6 cellular contexts compared by ENCODE assay signal in genomic region chr17:46499437-46500139, GRCh38. TPM values are rescaled to one million over a fixed set of nuclear protein-coding genes. Genes with fewer than 3 reads are reported as not detected.
DNase-seq lines count a peak whose midpoint lies in the region; TF ChIP-seq lines count a peak whose summit lies in the region.
"Not testable (repeated sequence)": the region's sequence is repeated elsewhere in the genome, so short reads cannot be mapped to it uniquely, and the experiment has no call there.

No MANE protein-coding gene starts in this region.

- WGBS in hepatocyte (ENCODE audit: low lambda C conversion rate, missing lambda C conversion rate): no CpG with 5 or more reads among the region's 6 CpGs

- not testable (repeated sequence) for H2AFZ ChIP-seq in hepatocyte

- not testable (repeated sequence) for H3K4me2 ChIP-seq in hepatocyte

- not testable (repeated sequence) for TF ChIP-seq CTCF in hepatocyte (IDR thresholded peaks at IDR 0.05; ENCODE audit: poor library complexity); neutrophil (IDR thresholded peaks at IDR 0.05)

- not testable (repeated sequence) for H3K9me2 ChIP-seq in hepatocyte (replicated peaks; ENCODE audit: insufficient read depth)

- peak; percentile 0 for DNase-seq in HT-29 (ENCODE audit: low spot score)
- peak; percentile 14 for DNase-seq in NCI-H2196 (lab: John Stamatoyannopoulos, UW; ENCODE audit: unreplicated experiment)
- DNase-seq in SK-N-DZ (ENCODE audit: low spot score): peak; percentile 2
- peak; percentile 0 for DNase-seq in hepatocyte (ENCODE audit: low spot score)
- DNase-seq in superior temporal gyrus (ENCODE audit: extremely low spot score): peak; percentile 1

- H3K36me3 ChIP-seq in hepatocyte (replicated peaks; ENCODE audit: insufficient read depth, low read depth); neutrophil: not testable (repeated sequence)

- H3K9me3 ChIP-seq in hepatocyte (ENCODE audit: low read depth); neutrophil: not testable (repeated sequence)

- H3K4me1 ChIP-seq in hepatocyte (ENCODE audit: insufficient read depth): not testable (repeated sequence)
- H3K4me1 ChIP-seq in neutrophil (ENCODE audit: control insufficient read depth in 1 of 2, insufficient read depth in 1 of 2, low read depth in 1 of 2, low read length in 1 of 2): peaks cover 7 to 20% of the 10 kb centered on the region in 2 experiments

- not testable (repeated sequence) for H3K4me3 ChIP-seq in hepatocyte; neutrophil (ENCODE audit: low read depth in 1 of 2, low read length in 1 of 2)

- not testable (repeated sequence) for H3K27ac ChIP-seq in hepatocyte
- peak overlapping the region; percentile 75 for H3K27ac ChIP-seq in neutrophil

- not testable (repeated sequence) for H4K20me1 ChIP-seq in hepatocyte (ENCODE audit: insufficient read depth, poor library complexity, severe bottlenecking)

- H3K79me2 ChIP-seq in hepatocyte: peaks cover 19% of the 10 kb centered on the region

- not testable (repeated sequence) for H3K27me3 ChIP-seq in hepatocyte, neutrophil

RNA-seq across cellular contexts. Expression of gene LRRC37A2, which starts 12.7 kb away (rescaled TPM):
- 3.7 and 4.9 TPM in 2 replicates for total RNA-seq in HT-29 (2014; rRNA removed; shearing (Covaris generic))
- polyA plus RNA-seq in SK-N-DZ (2014; cell fraction: cytosol; rRNA removed): 6.9 and 12.0 TPM in 2 replicates
- 16.7 and 25.2 TPM in 2 replicates for polyA plus RNA-seq in SK-N-DZ (2014; cell fraction: nucleus; rRNA removed)
- total RNA-seq in hepatocyte: 9.5 and 9.8 TPM in 2 replicates
- 7.3 and 7.8 TPM in 2 replicates for polyA plus RNA-seq in hepatocyte
